15 cellular contexts compared by ENCODE assay signal in the genomic region with DNA sequence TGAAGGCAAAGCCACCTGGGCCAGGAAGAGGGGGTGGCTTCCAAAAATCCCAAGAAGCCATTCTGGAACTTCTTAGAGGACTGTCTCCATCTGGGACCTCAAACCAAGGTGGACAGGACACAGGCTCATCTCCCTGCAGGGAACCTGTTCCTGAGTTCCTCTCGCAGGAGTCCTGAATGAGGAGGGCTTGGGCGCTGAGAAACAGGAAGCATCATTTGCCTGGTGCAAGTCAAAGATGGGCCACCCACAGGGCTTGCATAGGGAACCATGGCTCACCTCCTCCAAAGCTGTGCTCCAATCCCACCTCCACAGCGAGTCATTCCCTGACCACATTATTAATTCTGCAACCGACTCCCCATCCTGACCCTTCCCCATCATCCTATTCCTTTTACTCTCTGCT. TPM values are rescaled to one million over a fixed set of nuclear protein-coding genes. Genes with fewer than 3 reads are reported as not detected.
DNase-seq lines count a peak whose midpoint lies in the region; FAIRE-seq and TF ChIP-seq lines count a peak whose summit lies in the region.
"Had no signal": no experiment of that assay in that cellular context is flagged by ENCODE, and none has a peak within 500 bp of the region (broad histone marks: within the 10 kb centered on the region; RNA-seq: fewer than 3 reads in every experiment).

No MANE protein-coding gene starts in this region.

- H3K27me3 Mint-ChIP-seq in H9 (ENCODE audit: low read depth) (peaks cover 4% of the 10 kb centered on the region), osteocyte (ENCODE audit: unreplicated experiment) (no peaks in the 10 kb centered on the region)

- H4K20me1 ChIP-seq in BLaER1 (no peaks in the 10 kb centered on the region), H9 (ENCODE audit: control insufficient read depth, insufficient read depth, insufficient read length) (no peaks in the 10 kb centered on the region)

- peaks cover 3 to 8% (median 7%) of the 10 kb centered on the region in 3 experiments; a peak in 6 of 7 replicates for H3K36me3 Mint-ChIP-seq in H9 (ENCODE audit: insufficient read depth in 1 of 3, low read depth in 3 of 3)
- no peaks in the 10 kb centered on the region for H3K36me3 Mint-ChIP-seq in osteocyte (ENCODE audit: unreplicated experiment)

- no peak overlapping the region for H3K27ac Mint-ChIP-seq in H9
- no peak overlapping the region for H3K27ac Mint-ChIP-seq in osteocyte (ENCODE audit: unreplicated experiment)
- H3K27ac Mint-ChIP-seq: CD4-positive, alpha-beta memory T cell; IgD-negative memory B cell had no signal

- H3K56ac ChIP-seq in H9 (ENCODE audit: insufficient read length, low read depth, low read length), result no peak overlapping the region

- no peak overlapping the region for H3T11ph ChIP-seq in H9 (ENCODE audit: low read length)

- H2BK12ac ChIP-seq in H9 (ENCODE audit: insufficient read length, low read depth, low read length), result no peak overlapping the region

- no peak overlapping the region for H2BK20ac ChIP-seq in H9 (ENCODE audit: low read depth, low read length, poor library complexity, severe bottlenecking)

- H3K23ac ChIP-seq in H9 (ENCODE audit: insufficient read length, low read depth, low read length), result no peak overlapping the region

- no peak overlapping the region for H3K18ac ChIP-seq in H9 (ENCODE audit: insufficient read length, low read depth, low read length)

- TF ChIP-seq POLR2A in esophagus muscularis mucosa (IDR thresholded peaks at IDR 0.05; ENCODE audit: low read depth), result no peak

- H3K9ac ChIP-seq in BLaER1 (no peak overlapping the region), H9 (ENCODE audit: extremely low read depth, insufficient read length, low read length) (no peak overlapping the region), kidney (ENCODE audit: low read length in 2 of 2) (no peak overlapping the region)
- H3K9ac ChIP-seq: GM23248 had no signal

- no peak overlapping the region for H3K4ac ChIP-seq in H9 (ENCODE audit: low read depth, low read length)

- no peak overlapping the region for H2AFZ ChIP-seq in H9 (ENCODE audit: low read length)
- H2AFZ ChIP-seq: GM23248 had no signal

- peaks cover 16% of the 10 kb centered on the region for H3K4me1 ChIP-seq in BLaER1
- no peaks in the 10 kb centered on the region; the same call in 1 of the 2 replicates for H3K4me1 ChIP-seq in H9 (ENCODE audit: insufficient read depth, low read length)
- peaks cover 0 to 6% (median 0%) of the 10 kb centered on the region in 4 donors for H3K4me1 ChIP-seq in esophagus muscularis mucosa
- H3K4me1 ChIP-seq in kidney (ENCODE audit: control insufficient read depth in 1 of 2, insufficient read depth in 1 of 2, low read depth in 1 of 2, low read length in 2 of 2), result no peaks in the 10 kb centered on the region

- H2BK120ac ChIP-seq in H9 (ENCODE audit: low read depth, low read length, poor library complexity, severe bottlenecking), result no peak overlapping the region

- WGBS in H9 (ENCODE audit: extremely low coverage, insufficient read length, low lambda C conversion rate), result no CpG with 5 or more reads among the region's 4 CpGs
- 85% methylated on average over 4 of the region's 4 CpGs for WGBS in esophagus muscularis mucosa

- no peak overlapping the region for H4K8ac ChIP-seq in H9 (replicated peaks; ENCODE audit: insufficient read length, low read depth, low read length)

- DNase-seq in H9 (peak; percentile 20), esophagus muscularis mucosa (ENCODE audit: extremely low spot score) (peak; percentile 53), osteocyte (ENCODE audit: extremely low spot score, unreplicated experiment) (peak; percentile 63), anterior cingulate cortex (lab: John Stamatoyannopoulos, UW) (no peak), dorsolateral prefrontal cortex (no peak), kidney (no peak)
- DNase-seq: ACHN; C1 segment of cervical spinal cord; CD4-positive, alpha-beta memory T cell; DMS79; GM23248 had no signal

- FAIRE-seq in kidney (lab: Jason Lieb, UNC), result no peak
- FAIRE-seq: GM12878, H54 had no signal

- H3K4me3 Mint-ChIP-seq in H9 (no peak overlapping the region), osteocyte (ENCODE audit: unreplicated experiment) (no peak overlapping the region)
- H3K4me3 Mint-ChIP-seq: CD4-positive, alpha-beta memory T cell; IgD-negative memory B cell had no signal

- H3K4me3 ChIP-seq in BLaER1, result no peak overlapping the region
- H3K4me3 ChIP-seq in esophagus muscularis mucosa, result no peak overlapping the region
- no peak overlapping the region for H3K4me3 ChIP-seq in dorsolateral prefrontal cortex
- H3K4me3 ChIP-seq in kidney (ENCODE audit: low read length in 2 of 2), result no peak overlapping the region
- H3K4me3 ChIP-seq: GM12878, GM23248 had no signal

- no peak overlapping the region for H2BK5ac ChIP-seq in H9 (ENCODE audit: insufficient read length, low read length)

- no peak overlapping the region for H4K91ac ChIP-seq in H9 (ENCODE audit: insufficient read length, low read depth, low read length)

- no peaks in the 10 kb centered on the region for H3K23me2 ChIP-seq in H9 (ENCODE audit: insufficient read length, low read depth, low read length, poor library complexity, severe bottlenecking)

- H3K79me1 ChIP-seq in H9 (ENCODE audit: insufficient read depth, low read depth, low read length, poor library complexity, severe bottlenecking), result no peaks in the 10 kb centered on the region

- no peaks in the 10 kb centered on the region for H3K27me3 ChIP-seq in BLaER1
- no peaks in the 10 kb centered on the region for H3K27me3 ChIP-seq in H9 (ENCODE audit: insufficient read depth, low read length)
- peaks cover 0 to 41% (median 0%) of the 10 kb centered on the region in 4 donors for H3K27me3 ChIP-seq in esophagus muscularis mucosa
- peaks cover 0 to 4% (median 0%) of the 10 kb centered on the region in 45 donors for H3K27me3 ChIP-seq in dorsolateral prefrontal cortex

- H2AK5ac ChIP-seq in H9 (ENCODE audit: insufficient read length, low read length), result no peak overlapping the region

- H3K9me3 ChIP-seq in BLaER1, result peaks cover 8% of the 10 kb centered on the region
- no peaks in the 10 kb centered on the region for H3K9me3 ChIP-seq in H9 (ENCODE audit: control insufficient read depth, low read depth, low read length)
- peaks cover 0 to 6% (median 4%) of the 10 kb centered on the region in 4 donors for H3K9me3 ChIP-seq in esophagus muscularis mucosa
- no peaks in the 10 kb centered on the region for H3K9me3 ChIP-seq in kidney (ENCODE audit: control insufficient read depth in 1 of 2, low read length in 2 of 2)

- intact Hi-C loops in esophagus muscularis mucosa (cut with DNase I) (no loop called here), dorsolateral prefrontal cortex (cut with DNase I) (no loop called here), kidney (cut with DNase I) (no loop called here)

- H3K79me2 ChIP-seq in H9 (ENCODE audit: insufficient read depth, low read length), result no peaks in the 10 kb centered on the region

- no peak for TF ChIP-seq CTCF in H9 (conservative IDR thresholded peaks at IDR 0.05)
- no peak for TF ChIP-seq CTCF in esophagus muscularis mucosa (IDR thresholded peaks at IDR 0.05)
- TF ChIP-seq CTCF in osteocyte (IDR thresholded peaks at IDR 0.05), result no peak
- no peak for TF ChIP-seq CTCF in dorsolateral prefrontal cortex (IDR thresholded peaks at IDR 0.05 in 54 of 56, conservative IDR thresholded peaks at IDR 0.05 in 2 of 56; ENCODE audit: low read depth in 1 of 56, partially characterized antibody in 56 of 56)
- no peak for TF ChIP-seq CTCF in kidney (IDR thresholded peaks at IDR 0.05; ENCODE audit: borderline replicate concordance, extremely low read depth, insufficient read depth)

- H3K9me3 Mint-ChIP-seq in H9, result peaks cover 2 to 7% of the 10 kb centered on the region in 2 experiments
- H3K9me3 Mint-ChIP-seq in osteocyte (ENCODE audit: unreplicated experiment), result peaks cover 10% of the 10 kb centered on the region

- no peak overlapping the region for H2BK15ac ChIP-seq in H9 (ENCODE audit: low read depth, low read length)

- TF ChIP-seq EP300 in esophagus muscularis mucosa (IDR thresholded peaks at IDR 0.05), result no peak

- H3K36me3 ChIP-seq in BLaER1, result no peaks in the 10 kb centered on the region
- no peaks in the 10 kb centered on the region for H3K36me3 ChIP-seq in esophagus muscularis mucosa
- H3K36me3 ChIP-seq in kidney (ENCODE audit: control insufficient read depth in 1 of 2, insufficient read depth in 2 of 2, low read length in 2 of 2), result no peaks in the 10 kb centered on the region

- H3K27ac ChIP-seq in BLaER1 (no peak overlapping the region), H9 (ENCODE audit: insufficient read length, low read depth, low read length) (no peak overlapping the region), esophagus muscularis mucosa (replicated peaks in 1 of 4) (no peak overlapping the region), dorsolateral prefrontal cortex (no peak overlapping the region), kidney (ENCODE audit: low read depth in 2 of 2, low read length in 2 of 2) (no peak overlapping the region)
- H3K27ac ChIP-seq: GM23248 had no signal

- peaks cover 16 to 37% of the 10 kb centered on the region in 2 experiments for H3K4me1 Mint-ChIP-seq in H9
- H3K4me1 Mint-ChIP-seq in osteocyte (ENCODE audit: unreplicated experiment), result no peaks in the 10 kb centered on the region
- H3K4me1 Mint-ChIP-seq: CD4-positive, alpha-beta memory T cell; IgD-negative memory B cell had no signal

- no peak overlapping the region for H4K5ac ChIP-seq in H9 (ENCODE audit: insufficient read length, low read depth, low read length)

- no peak overlapping the region for H3K14ac ChIP-seq in H9 (ENCODE audit: insufficient read depth, low read length)

- H3K4me2 ChIP-seq in BLaER1 (peak overlapping the region; percentile 48; the same call in 1 of the 2 replicates), H9 (ENCODE audit: insufficient read depth, insufficient read length, low read length) (no peak overlapping the region)

RNA-seq across cellular contexts. Expression of a gene that starts 55.0 kb away (rescaled TPM):
- total RNA-seq in H9 (2021) (1,354 and 1,358 TPM in 2 replicates), esophagus muscularis mucosa (1,000 to 10,000 TPM in 2 of 4 donors, 100 to 1,000 TPM in 2; 445 to 1,296 (median 979) TPM), osteocyte (755 and 762 TPM in 2 replicates), dorsolateral prefrontal cortex (100 to 1,000 TPM; 444 to 745 (median 535) TPM), kidney (664 TPM)
- polyA plus RNA-seq in kidney (ENCODE audit: insufficient read depth, low read depth, low replicate concordance), result 1,966 TPM

Comparison
In these comparisons a context has a peak if more than half of its experiments do, and no peak if none do; other contexts are left out.
1. DNase-seq: peak in H9 (single experiment), esophagus muscularis mucosa (single experiment) and osteocyte (single experiment); none in anterior cingulate cortex (0 of 58), dorsolateral prefrontal cortex (0 of 10) and kidney (single experiment).